20 cellular contexts compared by ENCODE assay signal in genomic region chr5:139930406-139930805, GRCh38.
"Had no signal": no experiment of that assay in that cellular context is flagged by ENCODE, and none has a peak within 500 bp of the region (broad histone marks: within the 10 kb centered on the region; RNA-seq: fewer than 3 reads in every experiment).

No MANE protein-coding gene starts in this region.

- ATAC-seq: activated CD8-positive, alpha-beta T cell treated with anti-CD3 and anti-CD28 coated beads, Interleukin-2, amount 10 ng/mL, durations not matched to agents 7 days and 5 days; Panc1 had no signal

- DNase-seq: activated CD4-positive, alpha-beta T cell treated with anti-CD3 and anti-CD28 coated beads, Interleukin-2, amount 10 ng/mL, durations not matched to agents 24 days and 14 days; activated CD4-positive, alpha-beta T cell treated with anti-CD3 and anti-CD28 coated beads, Interleukin-2, amount 50 U/mL, for 4 hours; activated CD8-positive, alpha-beta T cell treated with anti-CD3 and anti-CD28 coated beads, Interleukin-2, amount 10 ng/mL, durations not matched to agents 7 days and 5 days; activated gamma-delta T cell; activated naive CD4-positive, alpha-beta T cell treated with Interleukin-2 at 50 U/mL for 16 hours; activated naive CD8-positive, alpha-beta T cell treated with anti-CD3 and anti-CD28 coated beads, Interleukin-2, amount 10 ng/mL, durations not matched to agents 7 days and 5 days; activated T-cell treated with anti-CD3 and anti-CD28 coated beads, Interleukin-2, amount 50 U/mL, for 24 hours; amygdala; MM.1S; MV-4-11; NCI-H1092; NCI-H1436 treated with DMSO at 0.1 percent for 48 hours; NCI-H1694 treated with DMSO at 0.1 percent for 48 hours; NCI-H2081; NCI-H2171 treated with DMSO at 0.1 percent for 48 hours; NCI-H2227 treated with DMSO at 0.1 percent for 48 hours; NCI-H524 treated with DMSO at 0.1 percent for 48 hours; SHP77; SJCRH30 had no signal
